ENCODE assay signal across 7 cellular contexts in genomic region chr3:129413687-129414506, GRCh38. TPM values are rescaled to one million over a fixed set of nuclear protein-coding genes. Genes with fewer than 3 reads are reported as not detected.
DNase-seq lines count a peak whose midpoint lies in the region; ATAC-seq, FAIRE-seq and TF ChIP-seq lines count a peak whose summit lies in the region.

No MANE protein-coding gene starts in this region.

- H3K36me3 ChIP-seq in bronchial epithelial cell (ENCODE audit: control insufficient read depth, insufficient read depth, low read length) (no peaks in the 10 kb centered on the region), pancreas (no peaks in the 10 kb centered on the region), ascending aorta (no peaks in the 10 kb centered on the region), psoas muscle (ENCODE audit: insufficient read depth in 1 of 2, low read depth in 1 of 2) (no peaks in the 10 kb centered on the region)

- ATAC-seq in GM19043 (IDR thresholded peaks at IDR 0.05; ENCODE audit: low read depth, unreplicated experiment): peak; percentile 94
- peak; percentile 90 for ATAC-seq in HG03175 (IDR thresholded peaks at IDR 0.05; ENCODE audit: unreplicated experiment)
- peak; percentile 76 to 84 (median 79) for ATAC-seq in pancreas
- ATAC-seq in psoas muscle: no peak

- no peaks in the 10 kb centered on the region for H3K4me1 ChIP-seq in pancreas
- H3K4me1 ChIP-seq in ascending aorta: no peaks in the 10 kb centered on the region
- H3K4me1 ChIP-seq in psoas muscle: no peaks in the 10 kb centered on the region

- WGBS in pancreas, 2 donors: 44 to 57% methylated on average over 4 of the region's 4 CpGs
- 77 to 88% (median 79%) methylated on average over 4 of the region's 4 CpGs for WGBS in psoas muscle, 3 donors

- H3K4me3 ChIP-seq in bronchial epithelial cell (ENCODE audit: low read depth, low read length) (no peak overlapping the region), pancreas (no peak overlapping the region), ascending aorta (no peak overlapping the region), psoas muscle (no peak overlapping the region)

- intact Hi-C loops in pancreas (cut with DNase I) (no loop called here), ascending aorta (cut with DNase I) (no loop called here), psoas muscle (cut with DNase I) (no loop called here)

- TF ChIP-seq CTCF in bronchial epithelial cell (IDR thresholded peaks at IDR 0.05; ENCODE audit: insufficient read depth, low read length, severe bottlenecking): no peak
- no peak for TF ChIP-seq CTCF in pancreas (IDR thresholded peaks at IDR 0.05)
- TF ChIP-seq CTCF in ascending aorta (IDR thresholded peaks at IDR 0.05): no peak
- no peak for TF ChIP-seq CTCF in psoas muscle (IDR thresholded peaks at IDR 0.05)

- DNase-seq in bronchial epithelial cell (ENCODE audit: low read depth) (peak; percentile 67), pancreas (peak in 1 of 6 donors; percentile 30), ascending aorta (ENCODE audit: low spot score in 2 of 2) (no peak), psoas muscle (no peak)
- no peak for DNase-seq in activated CD4-positive, alpha-beta T cell treated with anti-CD3 and anti-CD28 coated beads for 4 hours

- no peaks in the 10 kb centered on the region for H3K9me3 ChIP-seq in pancreas
- H3K9me3 ChIP-seq in ascending aorta: no peaks in the 10 kb centered on the region
- no peaks in the 10 kb centered on the region for H3K9me3 ChIP-seq in psoas muscle

- no peaks in the 10 kb centered on the region for H3K27me3 ChIP-seq in bronchial epithelial cell (ENCODE audit: control insufficient read depth, insufficient read depth, low read length)
- H3K27me3 ChIP-seq in pancreas: no peaks in the 10 kb centered on the region
- H3K27me3 ChIP-seq in ascending aorta: no peaks in the 10 kb centered on the region
- H3K27me3 ChIP-seq in psoas muscle (ENCODE audit: insufficient read depth in 3 of 3, low read length in 2 of 3): no peaks in the 10 kb centered on the region

- FAIRE-seq in bronchial epithelial cell (lab: Jason Lieb, UNC) (no peak), pancreas (lab: Jason Lieb, UNC) (no peak)

- H3K27ac ChIP-seq in pancreas (peak overlapping the region in 1 of 4 donors; percentile 57), ascending aorta (no peak overlapping the region), psoas muscle (no peak overlapping the region)

RNA-seq across cellular contexts. Expression of gene EFCAB12, which starts 14.5 kb away (rescaled TPM):
- total RNA-seq in bronchial epithelial cell (not detected in 2 replicates), pancreas (under 1 TPM; 0.43 to 0.95 (median 0.79) TPM), ascending aorta (not detected), psoas muscle (not detected)
- polyA plus RNA-seq in pancreas (1 to 10 TPM; 1.7 to 2.0 TPM), psoas muscle (under 1 TPM in 2 of 3 donors, not detected in 1; 0.04 to 0.30 TPM)

RNA-seq across cellular contexts. Expression of gene MBD4, which starts 25.9 kb away (rescaled TPM):
- total RNA-seq in bronchial epithelial cell (11.3 and 24.5 TPM in 2 replicates), pancreas (10 to 100 TPM; 11.8 to 19.7 (median 15.0) TPM), ascending aorta (57.6 TPM), psoas muscle (10 to 100 TPM; 16.0 to 23.1 (median 19.9) TPM)
- polyA plus RNA-seq in pancreas (10 to 100 TPM in 1 of 2 donors, 1 to 10 TPM in 1; 8.4 to 16.0 TPM), psoas muscle (10 to 100 TPM; 17.9 to 30.4 (median 18.1) TPM)

RNA-seq across cellular contexts. Expression of gene IFT122, which starts 26.1 kb away (rescaled TPM):
- total RNA-seq in bronchial epithelial cell: 5.9 and 10.0 TPM in 2 replicates
- total RNA-seq in pancreas: 10 to 100 TPM; 15.3 to 25.6 (median 20.9) TPM
- 10 to 100 TPM; 19.8 to 37.1 TPM for polyA plus RNA-seq in pancreas
- 51.1 TPM for total RNA-seq in ascending aorta
- total RNA-seq in psoas muscle: 1 to 10 TPM; 4.5 to 7.3 (median 5.7) TPM
- 1 to 10 TPM; 2.3 to 4.3 (median 3.2) TPM for polyA plus RNA-seq in psoas muscle

Comparison
In these comparisons a context has a peak if more than half of its experiments do, and no peak if none do; other contexts are left out.
1. ATAC-seq: peak in GM19043 (single experiment), HG03175 (single experiment) and pancreas (4 of 4); none in psoas muscle (0 of 4).